ENCODE assay signal across 21 cellular contexts in the genomic region with DNA sequence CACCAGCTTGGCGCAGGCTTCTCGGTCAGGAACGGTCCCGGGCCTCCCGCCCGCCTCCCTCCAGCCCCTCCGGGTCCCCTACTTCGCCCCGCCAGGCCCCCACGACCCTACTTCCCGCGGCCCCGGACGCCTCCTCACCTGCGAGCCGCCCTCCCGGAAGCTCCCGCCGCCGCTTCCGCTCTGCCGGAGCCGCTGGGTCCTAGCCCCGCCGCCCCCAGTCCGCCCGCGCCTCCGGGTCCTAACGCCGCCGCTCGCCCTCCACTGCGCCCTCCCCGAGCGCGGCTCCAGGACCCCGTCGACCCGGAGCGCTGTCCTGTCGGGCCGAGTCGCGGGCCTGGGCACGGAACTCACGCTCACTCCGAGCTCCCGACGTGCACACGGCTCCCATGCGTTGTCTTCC. TPM values are rescaled to one million over a fixed set of nuclear protein-coding genes. Genes with fewer than 3 reads are reported as not detected.
"Had no signal": no experiment of that assay in that cellular context is flagged by ENCODE, and none has a peak within 500 bp of the region (broad histone marks: within the 10 kb centered on the region; RNA-seq: fewer than 3 reads in every experiment).

No MANE protein-coding gene starts in this region.

RNA-seq across cellular contexts. Expression of a gene that starts 36.0 kb away (rescaled TPM):
- total RNA-seq: kidney epithelial cell; left ventricle myocardium inferior; lower leg skin; lung; mesothelial cell of epicardium; mononuclear cell; naive thymus-derived CD8-positive, alpha-beta T cell; occipital lobe; osteocyte; posterior vena cava; psoas muscle; sigmoid colon; spleen; stomach; testis; thyroid gland; transverse colon; upper lobe of left lung; urinary bladder; vagina had no signal
- polyA plus RNA-seq: lung; naive thymus-derived CD8-positive, alpha-beta T cell; psoas muscle; sigmoid colon; small intestine; spleen; stomach; urinary bladder had no signal
